ENCODE assay signal across 15 cellular contexts in the genomic region with DNA sequence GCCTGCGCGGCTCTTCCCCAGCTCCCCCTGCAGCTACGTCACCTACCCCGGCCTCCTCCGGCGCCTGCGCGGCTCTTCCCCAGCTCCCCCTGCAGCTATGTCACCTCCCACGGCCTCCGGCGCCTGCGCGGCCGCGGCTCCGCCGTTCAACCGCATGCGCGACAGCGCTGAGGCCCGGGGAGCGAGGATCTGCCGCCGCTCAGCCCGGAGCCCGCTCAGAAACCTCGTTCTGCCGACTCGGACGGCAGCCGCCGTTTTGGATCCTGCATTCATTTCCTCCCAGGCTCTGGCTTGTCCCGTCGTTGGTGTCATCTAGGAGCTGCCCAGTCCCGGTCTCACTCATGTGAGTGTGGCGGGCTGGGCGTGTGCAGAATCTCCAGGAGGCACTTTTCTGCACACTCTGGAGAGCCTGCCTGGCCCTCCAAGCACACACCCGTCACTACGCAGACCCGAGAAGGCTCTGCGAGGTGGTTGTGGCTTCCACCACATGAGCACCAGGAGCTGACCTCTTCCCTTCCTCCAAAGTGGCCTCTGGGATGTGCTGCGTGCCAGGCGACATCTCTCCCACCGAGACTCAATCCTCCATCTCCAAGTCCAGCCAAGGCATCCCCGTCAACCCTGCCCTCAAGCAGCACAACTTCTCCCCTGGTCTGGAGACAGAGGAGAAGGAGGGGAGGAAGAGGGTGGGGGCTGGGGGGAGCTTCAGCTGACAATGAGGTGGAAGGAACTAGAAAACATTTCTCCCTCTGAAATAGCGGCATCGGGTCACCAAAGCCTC.
A peak's percentile ranks its signal among the peaks of the same experiment; 100 is the strongest.
DNase-seq lines count a peak whose midpoint lies in the region; ATAC-seq and TF ChIP-seq lines count a peak whose summit lies in the region.
"Had no signal": no experiment of that assay in that cellular context is flagged by ENCODE, and none has a peak within 500 bp of the region (broad histone marks: within the 10 kb centered on the region; RNA-seq: fewer than 3 reads in every experiment).

No MANE protein-coding gene starts in this region.

- H3K27ac Mint-ChIP-seq in T-cell: no peak overlapping the region

- H3K79me2 ChIP-seq in osteoblast (ENCODE audit: insufficient read depth, low read length): no peaks in the 10 kb centered on the region

- H3K4me2 ChIP-seq in osteoblast (ENCODE audit: insufficient read depth, low read length): no peak overlapping the region

- H3K4me3 ChIP-seq in osteoblast (ENCODE audit: insufficient read depth, low read length): no peak overlapping the region
- H3K4me3 ChIP-seq: SJSA1 had no signal

- H3K4me3 Mint-ChIP-seq in T-cell: no peak overlapping the region
- H3K4me3 Mint-ChIP-seq: IgD-negative memory B cell had no signal

- DNase-seq in ELF-1 (ENCODE audit: low read depth, low spot score) (peak; percentile 47), Kasumi-1 (lab: John Stamatoyannopoulos, UW) (peak; percentile 45 to 69), osteoblast (ENCODE audit: insufficient read length, low spot score, missing footprints) (peak; percentile 58), NCI-H1930 (lab: John Stamatoyannopoulos, UW) (no peak), T-cell (no peak), left cardiac atrium (no peak)
- DNase-seq in stimulated activated CD4-positive, alpha-beta T cell treated with anti-CD3 and anti-CD28 coated beads, Interleukin-4, amount 100 ng/mL, for 24 hours: no peak
- DNase-seq: DMS 273 treated with DMSO at 0.1 percent for 48 hours, NCI-H1092 treated with DMSO at 0.1 percent for 48 hours, NCI-H1694 treated with DMSO at 0.1 percent for 48 hours, NCI-H446, RPMI8226 had no signal

- H4K20me1 ChIP-seq in osteoblast (ENCODE audit: insufficient read depth, low read length): no peaks in the 10 kb centered on the region

- no peaks in the 10 kb centered on the region for H3K9me3 ChIP-seq in osteoblast (ENCODE audit: low read depth, low read length)
- H3K9me3 ChIP-seq: SJSA1 had no signal

- H3K9me3 Mint-ChIP-seq in T-cell: no peaks in the 10 kb centered on the region
- H3K9me3 Mint-ChIP-seq: IgD-negative memory B cell had no signal

- ATAC-seq in T-cell (replicated peaks in 1 of 4): no peak
- no peak for ATAC-seq in left cardiac atrium

- no peaks in the 10 kb centered on the region for H3K4me1 Mint-ChIP-seq in T-cell

- intact Hi-C loops in left cardiac atrium (cut with DNase I): loop anchor here in 1 of 2 donors (10.0 kb wide), 1 partner anchor 72 kb away; no protein-coding TSS in a partner anchor

- POLR2A ChIA-PET in T-cell (lab: Charles Lee): interaction anchor here in 1 of 2 donors (0.7 kb wide), 1 partner anchor 54 kb away, joined by 3 read pairs; no protein-coding TSS in a partner anchor

- no peak for TF ChIP-seq CTCF in osteoblast (IDR thresholded peaks at IDR 0.05; ENCODE audit: extremely low read depth, low read depth, low read length)

- CTCF ChIA-PET in T-cell (lab: Charles Lee): interaction anchor here in 1 of 2 donors (0.6 to 3.2 kb wide), 2 partner anchors 57 to 172 kb away, joined by 3 to 10 read pairs; no protein-coding TSS in a partner anchor

- no peak overlapping the region for H2AFZ ChIP-seq in osteoblast (ENCODE audit: low read length)

- no peaks in the 10 kb centered on the region for H3K36me3 Mint-ChIP-seq in T-cell
- H3K36me3 Mint-ChIP-seq: IgD-negative memory B cell had no signal

- peaks cover 17% of the 10 kb centered on the region for H3K4me1 ChIP-seq in osteoblast (ENCODE audit: insufficient read depth, low read length)

- no peaks in the 10 kb centered on the region for H3K27me3 ChIP-seq in osteoblast (ENCODE audit: insufficient read depth, low read length)
- H3K27me3 ChIP-seq: SJSA1 had no signal

- H3K27me3 Mint-ChIP-seq in T-cell: no peaks in the 10 kb centered on the region

- no peaks in the 10 kb centered on the region for H3K36me3 ChIP-seq in osteoblast (ENCODE audit: insufficient read depth, low read length)
- H3K36me3 ChIP-seq: SJSA1 had no signal

- peak overlapping the region; percentile 32 for H3K27ac ChIP-seq in angular gyrus (ENCODE audit: low read depth, low read length)
- H3K27ac ChIP-seq in osteoblast (ENCODE audit: low read depth, low read length): no peak overlapping the region
- H3K27ac ChIP-seq: SJSA1 had no signal

Comparison
In these comparisons a context has a peak if more than half of its experiments do, and no peak if none do; other contexts are left out.
1. DNase-seq: peak in ELF-1 (single experiment), Kasumi-1 (2 of 2) and osteoblast (single experiment); none in stimulated activated CD4-positive, alpha-beta T cell treated with anti-CD3 and anti-CD28 coated beads, Interleukin-4, amount 100 ng/mL, for 24 hours (single experiment), NCI-H1930 (0 of 2), T-cell (0 of 34) and left cardiac atrium (single experiment).